ENCODE assay signal across 7 cellular contexts in genomic region chr9:89309166-89309565, GRCh38. TPM values are rescaled to one million over a fixed set of nuclear protein-coding genes. Genes with fewer than 3 reads are reported as not detected.
DNase-seq lines count a peak whose midpoint lies in the region; ATAC-seq and TF ChIP-seq lines count a peak whose summit lies in the region.

No MANE protein-coding gene starts in this region.

- H3K4me3 ChIP-seq in OCI-LY1 (ENCODE audit: low read depth, low read length, poor library complexity, severe bottlenecking) (peak overlapping the region; percentile 82), psoas muscle (peak overlapping the region; percentile 76)

- peak overlapping the region; percentile 87; the same call in 1 of the 2 replicates for H3K4me2 ChIP-seq in OCI-LY1 (ENCODE audit: low read length)

- H3K4me1 ChIP-seq in OCI-LY1 (ENCODE audit: insufficient read depth, low read length, severe bottlenecking), result peaks cover 39% of the 10 kb centered on the region
- peaks cover 28% of the 10 kb centered on the region for H3K4me1 ChIP-seq in psoas muscle

- no peak for DNase-seq in Calu3
- DNase-seq in effector memory CD8-positive, alpha-beta T cell, result no peak
- DNase-seq in psoas muscle, result no peak
- no peak for DNase-seq in NCI-H82 (lab: John Stamatoyannopoulos, UW)
- no peak for DNase-seq in NCI-H446 (lab: John Stamatoyannopoulos, UW)
- DNase-seq in superior temporal gyrus (ENCODE audit: extremely low spot score), result no peak

- H3K9me2 ChIP-seq in OCI-LY1 (ENCODE audit: low read depth, low read length), result no peaks in the 10 kb centered on the region

- H3K27me3 ChIP-seq in OCI-LY1 (ENCODE audit: insufficient read depth, low read length) (no peaks in the 10 kb centered on the region), psoas muscle (ENCODE audit: insufficient read depth in 3 of 3, low read length in 2 of 3) (no peaks in the 10 kb centered on the region)

- H4K20me1 ChIP-seq in OCI-LY1 (ENCODE audit: insufficient read depth, low read length), result no peaks in the 10 kb centered on the region

- H2AFZ ChIP-seq in OCI-LY1 (ENCODE audit: low read length), result no peak overlapping the region

- no TSS peak for BruUV-seq in Calu3 (replicated peaks; lab: Mats Ljungman, UMichigan)

- H3F3A ChIP-seq in OCI-LY1 (ENCODE audit: insufficient read depth, low read length), result no peaks in the 10 kb centered on the region

- TF ChIP-seq CTCF in Calu3 (IDR thresholded peaks at IDR 0.05; ENCODE audit: unreplicated experiment), result no peak
- TF ChIP-seq CTCF in OCI-LY1 (IDR thresholded peaks at IDR 0.05; ENCODE audit: low read length), result no peak
- TF ChIP-seq CTCF in psoas muscle (IDR thresholded peaks at IDR 0.05), result no peak

- H3K9me3 Mint-ChIP-seq in Calu3 (ENCODE audit: low read depth, unreplicated experiment), result no peaks in the 10 kb centered on the region
- no peaks in the 10 kb centered on the region for H3K9me3 Mint-ChIP-seq in effector memory CD8-positive, alpha-beta T cell

- 51 to 73% (median 56%) methylated on average over 6 of the region's 6 CpGs for WGBS in psoas muscle, 3 donors

- H3K36me3 ChIP-seq in OCI-LY1 (ENCODE audit: insufficient read depth, low read length), result peaks cover 38% of the 10 kb centered on the region
- H3K36me3 ChIP-seq in psoas muscle (ENCODE audit: insufficient read depth in 1 of 2, low read depth in 1 of 2), result peaks cover 0 to 28% of the 10 kb centered on the region in 2 donors

- no peak for ATAC-seq in effector memory CD8-positive, alpha-beta T cell (replicated peaks)
- no peak for ATAC-seq in psoas muscle

- H3K4me1 Mint-ChIP-seq in Calu3 (ENCODE audit: low read depth, unreplicated experiment), result no peaks in the 10 kb centered on the region
- peaks cover 7 to 11% of the 10 kb centered on the region in 2 donors for H3K4me1 Mint-ChIP-seq in effector memory CD8-positive, alpha-beta T cell (ENCODE audit: low read depth in 2 of 2)

- CTCF ChIA-PET in Calu3 (lab: Charles Lee), result no interaction called here

- peak overlapping the region; percentile 100 for H3K27ac Mint-ChIP-seq in Calu3 (ENCODE audit: unreplicated experiment)
- H3K27ac Mint-ChIP-seq in effector memory CD8-positive, alpha-beta T cell, result peak overlapping the region; percentile 98 to 99

- H3K9ac ChIP-seq in OCI-LY1 (ENCODE audit: low read length), result no peak overlapping the region; the same call in 1 of the 2 replicates

- H3K79me2 ChIP-seq in OCI-LY1 (ENCODE audit: insufficient read depth, low read length), result peaks cover 32% of the 10 kb centered on the region

- H3K9me3 ChIP-seq in OCI-LY1 (ENCODE audit: low read length), result no peaks in the 10 kb centered on the region
- no peaks in the 10 kb centered on the region for H3K9me3 ChIP-seq in psoas muscle

- H3K4me3 Mint-ChIP-seq in Calu3 (ENCODE audit: low read depth, unreplicated experiment), result peak overlapping the region; percentile 81
- H3K4me3 Mint-ChIP-seq in effector memory CD8-positive, alpha-beta T cell, result peak overlapping the region; percentile 84 to 85

- peaks cover 50% of the 10 kb centered on the region for H3K36me3 Mint-ChIP-seq in Calu3 (ENCODE audit: insufficient read depth, unreplicated experiment)
- H3K36me3 Mint-ChIP-seq in effector memory CD8-positive, alpha-beta T cell (ENCODE audit: insufficient read depth), result peaks cover 15% of the 10 kb centered on the region

- H3K27me3 Mint-ChIP-seq in Calu3 (ENCODE audit: unreplicated experiment), result no peaks in the 10 kb centered on the region
- no peaks in the 10 kb centered on the region for H3K27me3 Mint-ChIP-seq in effector memory CD8-positive, alpha-beta T cell

- intact Hi-C loops in Calu3 (cut with micrococcal nuclease; ENCODE audit: unreplicated experiment) (no loop called here), psoas muscle (cut with DNase I) (no loop called here)

- peak overlapping the region; percentile 80 for H3K27ac ChIP-seq in OCI-LY1 (ENCODE audit: low read depth, low read length, poor library complexity, severe bottlenecking)
- H3K27ac ChIP-seq in psoas muscle, result peak overlapping the region; percentile 100

RNA-seq across cellular contexts. Expression of gene CKS2, which starts 1.8 kb away (rescaled TPM):
- total RNA-seq in Calu3 (2022) (99.5 and 116 TPM in 2 replicates), psoas muscle (10 to 100 TPM in 2 of 4 donors, 1 to 10 TPM in 2; 3.6 to 14.4 (median 10.6) TPM)
- 100 to 1,000 TPM in 1 of 3 donors, 10 to 100 TPM in 2; 25.6 to 170 (median 68.3) TPM for polyA plus RNA-seq in psoas muscle

RNA-seq across cellular contexts. Expression of gene SECISBP2, which starts 9.1 kb away (rescaled TPM):
- total RNA-seq in Calu3 (2022) (25.1 and 27.8 TPM in 2 replicates), psoas muscle (10 to 100 TPM; 26.2 to 49.0 (median 38.6) TPM)
- 10 to 100 TPM; 31.9 to 80.8 (median 45.4) TPM for polyA plus RNA-seq in psoas muscle
